ENCODE assay signal across 25 cellular contexts in the genomic region with DNA sequence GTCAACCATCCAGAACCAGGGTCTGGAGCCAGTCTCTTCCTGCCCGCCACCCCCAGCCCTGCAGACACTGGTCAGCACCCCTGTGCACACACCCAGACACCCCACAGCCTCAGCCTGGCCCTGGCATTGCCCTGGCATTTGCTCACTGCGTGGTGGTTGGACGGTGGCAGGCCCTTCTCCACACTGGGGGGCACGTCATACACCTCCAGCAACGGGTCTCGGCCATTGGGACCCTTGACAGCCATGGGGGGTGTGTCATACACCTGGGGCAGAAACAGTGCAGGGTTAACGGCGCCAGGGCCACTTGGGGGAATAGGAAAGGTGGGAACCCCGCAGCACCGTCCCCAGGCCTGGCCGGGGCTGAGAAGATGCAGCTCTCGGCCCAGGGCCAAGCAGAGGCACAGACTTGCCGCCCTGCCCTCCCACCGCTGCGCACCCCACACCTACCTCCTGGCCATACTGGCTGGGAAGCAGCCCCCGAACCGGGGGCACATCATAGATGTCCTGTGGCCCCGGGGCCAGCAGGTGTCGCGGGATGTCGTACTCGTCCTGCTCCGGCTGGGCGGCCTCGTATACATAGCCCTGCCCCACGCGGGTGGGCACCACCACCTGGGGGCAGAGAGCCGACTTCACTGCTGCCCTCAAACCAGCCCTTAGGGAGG. TPM values are rescaled to one million over a fixed set of nuclear protein-coding genes. Genes with fewer than 3 reads are reported as not detected.
DNase-seq lines count a peak whose midpoint lies in the region; ATAC-seq, FAIRE-seq and TF ChIP-seq lines count a peak whose summit lies in the region.
"Had no signal": no experiment of that assay in that cellular context is flagged by ENCODE, and none has a peak within 500 bp of the region (broad histone marks: within the 10 kb centered on the region; RNA-seq: fewer than 3 reads in every experiment).

No MANE protein-coding gene starts in this region.

- H3K27me3 ChIP-seq in astrocyte (ENCODE audit: insufficient read depth, low read length) (no peaks in the 10 kb centered on the region), layer of hippocampus (ENCODE audit: control insufficient read depth, insufficient read depth, low read length) (no peaks in the 10 kb centered on the region), smooth muscle cell (ENCODE audit: low read depth) (no peaks in the 10 kb centered on the region)
- H3K27me3 ChIP-seq: uterus had no signal

- peak overlapping the region; percentile 35 for H3K4me3 Mint-ChIP-seq in astrocyte (ENCODE audit: unreplicated experiment)
- H3K4me3 Mint-ChIP-seq: activated naive CD8-positive, alpha-beta T cell treated with anti-CD3 and anti-CD28 coated beads, Interleukin-2, amount 50 U/mL, for 24 hours; activated T-helper 1 cell treated with anti-CD3 and anti-CD28 coated beads, Interleukin-12 subunit alpha, Interleukin-12 subunit beta, Interleukin-2, Interleukin-4 antibody, amounts not matched to agents 30 ng/mL and 10 ng/mL and 1 ng/mL, durations not matched to agents 14 hours and 24 hours and 36 hours; central memory CD8-positive, alpha-beta T cell; effector memory CD8-positive, alpha-beta T cell; stimulated activated memory B cell treated with anti-CD40 and anti-IgM and Interleukin-4, amounts not matched to agents 10 μg/mL and 1 μg/mL and 100 μg/mL, for 72 hours had no signal

- H3K27ac ChIP-seq in astrocyte (ENCODE audit: low read depth, low read length) (peak overlapping the region; percentile 97), layer of hippocampus (ENCODE audit: low read depth, low read length) (peak overlapping the region; percentile 99), smooth muscle cell (ENCODE audit: low read depth) (peak overlapping the region; percentile 93)
- H3K27ac ChIP-seq: HL-60 had no signal

- no peak for FAIRE-seq in astrocyte (lab: Jason Lieb, UNC)
- FAIRE-seq: H54, keratinocyte had no signal

- peak; percentile 0 for DNase-seq in HCEC 1CT
- DNase-seq in astrocyte (ENCODE audit: low read depth) = no peak
- DNase-seq in smooth muscle cell (lab: John Stamatoyannopoulos, UW; ENCODE audit: unreplicated experiment) = no peak
- DNase-seq in GF-D8 (lab: John Stamatoyannopoulos, UW) = no peak
- DNase-seq: effector memory CD8-positive, alpha-beta T cell; MV-4-11; NCI-H1930; NCI-H446 treated with DMSO at 0.1 percent for 48 hours; SHP77 treated with DMSO at 0.1 percent for 48 hours had no signal

- WGBS in smooth muscle cell (ENCODE audit: low lambda C conversion rate) = 97% methylated on average over 28 of the region's 28 CpGs

- H3F3A ChIP-seq in smooth muscle cell (ENCODE audit: low read depth) = peaks cover 7% of the 10 kb centered on the region

- TF ChIP-seq CTCF in astrocyte (IDR thresholded peaks at IDR 0.05; ENCODE audit: insufficient read depth, low read depth, low read length) (no peak), smooth muscle cell (IDR thresholded peaks at IDR 0.05; ENCODE audit: borderline replicate concordance, insufficient read depth, poor library complexity, severe bottlenecking) (no peak)

- no peaks in the 10 kb centered on the region for H3K9me3 Mint-ChIP-seq in astrocyte (ENCODE audit: unreplicated experiment)
- H3K9me3 Mint-ChIP-seq: activated naive CD8-positive, alpha-beta T cell treated with anti-CD3 and anti-CD28 coated beads, Interleukin-2, amount 50 U/mL, for 24 hours; activated T-helper 1 cell treated with anti-CD3 and anti-CD28 coated beads, Interleukin-12 subunit alpha, Interleukin-12 subunit beta, Interleukin-2, Interleukin-4 antibody, amounts not matched to agents 30 ng/mL and 10 ng/mL and 1 ng/mL, durations not matched to agents 14 hours and 24 hours and 36 hours; central memory CD8-positive, alpha-beta T cell; effector memory CD8-positive, alpha-beta T cell; stimulated activated memory B cell treated with anti-CD40 and anti-IgM and Interleukin-4, amounts not matched to agents 10 μg/mL and 1 μg/mL and 100 μg/mL, for 72 hours had no signal

- H3K4me2 ChIP-seq in astrocyte (ENCODE audit: low read length) (no peak overlapping the region), smooth muscle cell (no peak overlapping the region)

- no peak overlapping the region for H2AFZ ChIP-seq in astrocyte (ENCODE audit: low read depth, low read length)
- H2AFZ ChIP-seq in smooth muscle cell (ENCODE audit: low read depth) = no peak overlapping the region

- ATAC-seq in HG03045 (IDR thresholded peaks at IDR 0.05; ENCODE audit: unreplicated experiment) = no peak
- ATAC-seq in GM18861 (IDR thresholded peaks at IDR 0.05; ENCODE audit: unreplicated experiment) = no peak
- no peak for ATAC-seq in HG03135 (IDR thresholded peaks at IDR 0.05; ENCODE audit: unreplicated experiment)
- ATAC-seq: stimulated activated memory B cell treated with anti-CD40 and anti-IgM and Interleukin-4, amounts not matched to agents 10 μg/mL and 1 μg/mL and 100 μg/mL, for 72 hours had no signal

- peak overlapping the region; percentile 71 for H3K27ac Mint-ChIP-seq in astrocyte (ENCODE audit: unreplicated experiment)
- H3K27ac Mint-ChIP-seq: activated T-helper 1 cell treated with anti-CD3 and anti-CD28 coated beads, Interleukin-12 subunit alpha, Interleukin-12 subunit beta, Interleukin-2, Interleukin-4 antibody, amounts not matched to agents 30 ng/mL and 10 ng/mL and 1 ng/mL, durations not matched to agents 14 hours and 24 hours and 36 hours; effector memory CD8-positive, alpha-beta T cell; stimulated activated memory B cell treated with anti-CD40 and anti-IgM and Interleukin-4, amounts not matched to agents 10 μg/mL and 1 μg/mL and 100 μg/mL, for 72 hours had no signal

- peaks cover 84% of the 10 kb centered on the region for H4K20me1 ChIP-seq in astrocyte (ENCODE audit: insufficient read depth, low read length)
- peaks cover 91% of the 10 kb centered on the region for H4K20me1 ChIP-seq in smooth muscle cell (ENCODE audit: low read depth)

- H3K4me1 Mint-ChIP-seq in astrocyte (ENCODE audit: low read depth, unreplicated experiment) = peaks cover 38% of the 10 kb centered on the region

- no peaks in the 10 kb centered on the region for H3K9me3 ChIP-seq in astrocyte (ENCODE audit: insufficient read depth, low read depth, low read length)
- no peaks in the 10 kb centered on the region for H3K9me3 ChIP-seq in smooth muscle cell (replicated peaks; ENCODE audit: low read depth)
- H3K9me3 ChIP-seq: uterus had no signal

- H3K4me1 ChIP-seq in astrocyte (ENCODE audit: insufficient read depth, low read length) (peaks cover 49% of the 10 kb centered on the region), smooth muscle cell (ENCODE audit: low read depth) (peaks cover 17% of the 10 kb centered on the region)

- H3K9ac ChIP-seq in astrocyte (ENCODE audit: low read length) = peak overlapping the region; percentile 90
- no peak overlapping the region for H3K9ac ChIP-seq in smooth muscle cell (ENCODE audit: low read depth)

- no peak overlapping the region for H3K4me3 ChIP-seq in astrocyte (ENCODE audit: insufficient read depth, low read depth, low read length)
- H3K4me3 ChIP-seq in smooth muscle cell = no peak overlapping the region
- H3K4me3 ChIP-seq: uterus had no signal

- peaks cover 9% of the 10 kb centered on the region for H3K36me3 Mint-ChIP-seq in astrocyte (ENCODE audit: low read depth, unreplicated experiment)
- H3K36me3 Mint-ChIP-seq: stimulated activated memory B cell treated with anti-CD40 and anti-IgM and Interleukin-4, amounts not matched to agents 10 μg/mL and 1 μg/mL and 100 μg/mL, for 72 hours had no signal

- H3K36me3 ChIP-seq in astrocyte (ENCODE audit: insufficient read depth, low read length) (peaks cover 24% of the 10 kb centered on the region), smooth muscle cell (ENCODE audit: low read depth) (peaks cover 9% of the 10 kb centered on the region)
- H3K36me3 ChIP-seq: uterus had no signal

- H3K79me2 ChIP-seq in astrocyte (ENCODE audit: insufficient read depth, low read length) = peaks cover 95% of the 10 kb centered on the region
- H3K79me2 ChIP-seq in smooth muscle cell (ENCODE audit: low read depth) = peaks cover 92% of the 10 kb centered on the region

- H3K27me3 Mint-ChIP-seq in astrocyte (ENCODE audit: low read depth, unreplicated experiment) = no peaks in the 10 kb centered on the region
- H3K27me3 Mint-ChIP-seq: effector memory CD8-positive, alpha-beta T cell had no signal

RNA-seq across cellular contexts. Expression of gene BCAR1, which starts 14.6 kb away (rescaled TPM):
- total RNA-seq in astrocyte (241 and 296 TPM in 2 replicates), smooth muscle cell (49.4 and 49.9 TPM in 2 replicates)
- 117 and 123 TPM in 2 replicates for polyA plus RNA-seq in smooth muscle cell
- total RNA-seq: T-helper 2 cell treated with Interferon-gamma antibody and Interleukin-4, amounts not matched to agents 100 ng/mL and 5 ng/mL, for 36 hours had no signal

RNA-seq across cellular contexts. Expression of gene CTRB1, which starts 18.1 kb away (rescaled TPM):
- total RNA-seq in astrocyte (not detected in 2 replicates), smooth muscle cell (not detected in 2 replicates)
- 1.9 and 7.2 TPM in 2 replicates for polyA plus RNA-seq in smooth muscle cell
- total RNA-seq: activated CD8-positive, alpha-beta memory T cell treated with anti-CD3 and anti-CD28 coated beads for 36 hours; activated T-helper 1 cell treated with anti-CD3 and anti-CD28 coated beads, Interleukin-12 subunit alpha, Interleukin-12 subunit beta, Interleukin-2, Interleukin-4 antibody, amounts not matched to agents 30 ng/mL and 10 ng/mL and 1 ng/mL, durations not matched to agents 14 hours and 24 hours and 36 hours; Daoy; T-helper 2 cell treated with Interferon-gamma antibody and Interleukin-4, amounts not matched to agents 100 ng/mL and 5 ng/mL, for 36 hours; uterus had no signal
- polyA plus RNA-seq: keratinocyte, neural cell had no signal

RNA-seq across cellular contexts. Expression of gene CTRB2, which starts 29.9 kb away (rescaled TPM):
- total RNA-seq in astrocyte (0.43 TPM in 1 of 2 replicates, not detected in the other), smooth muscle cell (1.7 TPM in 1 of 2 replicates, not detected in the other)
- polyA plus RNA-seq in smooth muscle cell = 2.3 and 11.1 TPM in 2 replicates
- total RNA-seq: activated CD8-positive, alpha-beta memory T cell treated with anti-CD3 and anti-CD28 coated beads for 36 hours; activated T-helper 1 cell treated with anti-CD3 and anti-CD28 coated beads, Interleukin-12 subunit alpha, Interleukin-12 subunit beta, Interleukin-2, Interleukin-4 antibody, amounts not matched to agents 30 ng/mL and 10 ng/mL and 1 ng/mL, durations not matched to agents 14 hours and 24 hours and 36 hours; Daoy; T-helper 2 cell treated with Interferon-gamma antibody and Interleukin-4, amounts not matched to agents 100 ng/mL and 5 ng/mL, for 36 hours; uterus had no signal
- polyA plus RNA-seq: keratinocyte, neural cell had no signal
